In the genomic region with DNA sequence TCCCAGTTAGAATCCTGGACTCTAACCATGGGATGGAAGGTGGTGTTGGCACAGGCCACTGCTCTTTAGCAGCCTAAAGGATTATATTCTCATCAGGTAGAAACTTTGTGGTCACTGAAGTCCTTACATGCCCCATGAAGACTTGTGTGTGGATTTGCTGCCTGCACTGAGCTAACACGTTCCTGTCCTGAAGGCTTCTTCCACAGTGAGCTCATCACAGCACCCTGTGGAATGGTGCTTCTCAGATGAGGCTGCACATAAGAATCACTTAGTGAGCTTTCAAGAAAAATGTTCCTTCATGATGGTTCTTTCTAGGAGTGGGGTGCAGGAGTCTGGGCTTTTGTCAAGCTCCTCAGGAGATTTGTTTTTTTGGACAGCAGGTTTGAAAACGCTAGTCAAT, we compare ENCODE assay signal across 13 cellular contexts. TPM values are rescaled to one million over a fixed set of nuclear protein-coding genes. Genes with fewer than 3 reads are reported as not detected.
DNase-seq lines count a peak whose midpoint lies in the region; ATAC-seq and TF ChIP-seq lines count a peak whose summit lies in the region.
"Had no signal": no experiment of that assay in that cellular context is flagged by ENCODE, and none has a peak within 500 bp of the region (broad histone marks: within the 10 kb centered on the region; RNA-seq: fewer than 3 reads in every experiment).

No MANE protein-coding gene starts in this region.

- no peak for TF ChIP-seq CTCF in choroid plexus epithelial cell (conservative IDR thresholded peaks at IDR 0.05; ENCODE audit: low read depth, low read length)

- intact Hi-C loops in activated CD4-positive, alpha-beta memory T cell treated with anti-CD3 and anti-CD28 coated beads for 36 hours (cut with micrococcal nuclease) = no loop called here

- H3K4me3 ChIP-seq in choroid plexus epithelial cell (ENCODE audit: low read depth, low read length) = no peak overlapping the region
- H3K4me3 ChIP-seq: BLaER1 had no signal

- ATAC-seq in activated T-helper 17 cell treated with anti-CD3 and anti-CD28 coated beads, Interleukin-2, amount 50 U/mL, for 72 hours (replicated peaks) = no peak

- no peaks in the 10 kb centered on the region for H3K9me3 Mint-ChIP-seq in activated CD4-positive, alpha-beta memory T cell treated with anti-CD3 and anti-CD28 coated beads for 36 hours
- no peaks in the 10 kb centered on the region for H3K9me3 Mint-ChIP-seq in activated CD4-positive, alpha-beta memory T cell treated with anti-CD3 and anti-CD28 coated beads, Interleukin-2, amount 10 ng/mL, durations not matched to agents 7 days and 5 days
- H3K9me3 Mint-ChIP-seq in activated T-helper 17 cell treated with anti-CD3 and anti-CD28 coated beads, Interleukin-2, amount 50 U/mL, for 72 hours = no peaks in the 10 kb centered on the region
- H3K9me3 Mint-ChIP-seq in activated T-cell treated with anti-CD3 and anti-CD28 coated beads, Interleukin-2, amount 50 U/mL, for 24 hours = no peaks in the 10 kb centered on the region
- H3K9me3 Mint-ChIP-seq: CD8-positive, alpha-beta memory T cell had no signal

- peaks cover 37% of the 10 kb centered on the region for H3K4me1 Mint-ChIP-seq in activated CD4-positive, alpha-beta memory T cell treated with anti-CD3 and anti-CD28 coated beads for 36 hours (ENCODE audit: low read depth)
- H3K4me1 Mint-ChIP-seq in activated CD4-positive, alpha-beta memory T cell treated with anti-CD3 and anti-CD28 coated beads, Interleukin-2, amount 10 ng/mL, durations not matched to agents 7 days and 5 days = peaks cover 18% of the 10 kb centered on the region
- peaks cover 37% of the 10 kb centered on the region for H3K4me1 Mint-ChIP-seq in activated T-helper 17 cell treated with anti-CD3 and anti-CD28 coated beads, Interleukin-2, amount 50 U/mL, for 72 hours
- peaks cover 37% of the 10 kb centered on the region for H3K4me1 Mint-ChIP-seq in activated T-cell treated with anti-CD3 and anti-CD28 coated beads, Interleukin-2, amount 50 U/mL, for 24 hours (ENCODE audit: low read depth)

- no peak overlapping the region for H3K4me3 Mint-ChIP-seq in activated CD4-positive, alpha-beta memory T cell treated with anti-CD3 and anti-CD28 coated beads for 36 hours
- H3K4me3 Mint-ChIP-seq in activated CD4-positive, alpha-beta memory T cell treated with anti-CD3 and anti-CD28 coated beads, Interleukin-2, amount 10 ng/mL, durations not matched to agents 7 days and 5 days = no peak overlapping the region
- H3K4me3 Mint-ChIP-seq in activated T-helper 17 cell treated with anti-CD3 and anti-CD28 coated beads, Interleukin-2, amount 50 U/mL, for 72 hours = no peak overlapping the region
- no peak overlapping the region for H3K4me3 Mint-ChIP-seq in activated T-cell treated with anti-CD3 and anti-CD28 coated beads, Interleukin-2, amount 50 U/mL, for 24 hours
- H3K4me3 Mint-ChIP-seq: CD8-positive, alpha-beta memory T cell had no signal

- H3K27ac Mint-ChIP-seq in activated CD4-positive, alpha-beta memory T cell treated with anti-CD3 and anti-CD28 coated beads for 36 hours = peak overlapping the region; percentile 46
- H3K27ac Mint-ChIP-seq in activated CD4-positive, alpha-beta memory T cell treated with anti-CD3 and anti-CD28 coated beads, Interleukin-2, amount 10 ng/mL, durations not matched to agents 7 days and 5 days = no peak overlapping the region
- peak overlapping the region; percentile 74 for H3K27ac Mint-ChIP-seq in activated T-helper 17 cell treated with anti-CD3 and anti-CD28 coated beads, Interleukin-2, amount 50 U/mL, for 72 hours
- no peak overlapping the region for H3K27ac Mint-ChIP-seq in activated T-cell treated with anti-CD3 and anti-CD28 coated beads, Interleukin-2, amount 50 U/mL, for 24 hours

- in situ Hi-C loops in KBM-7 (cut with MboI; ENCODE audit: low pct_unique_long_range_greater_than_20kb, low sequenced_read_pairs) = no loop called here

- CTCF ChIA-PET in activated CD4-positive, alpha-beta memory T cell treated with anti-CD3 and anti-CD28 coated beads for 36 hours (lab: Charles Lee) = no interaction called here
- CTCF ChIA-PET in activated CD4-positive, alpha-beta memory T cell treated with anti-CD3 and anti-CD28 coated beads, Interleukin-2, amount 10 ng/mL, durations not matched to agents 7 days and 5 days (lab: Charles Lee) = no interaction called here

- POLR2A ChIA-PET in activated CD4-positive, alpha-beta memory T cell treated with anti-CD3 and anti-CD28 coated beads for 36 hours (lab: Charles Lee) = interaction anchor here (0.5 kb wide), 1 partner anchor 613 kb away, joined by 4 read pairs; no protein-coding TSS in a partner anchor
- POLR2A ChIA-PET in activated CD4-positive, alpha-beta memory T cell treated with anti-CD3 and anti-CD28 coated beads, Interleukin-2, amount 10 ng/mL, durations not matched to agents 7 days and 5 days (lab: Charles Lee) = interaction anchor here (0.6 kb wide), 1 partner anchor 322 kb away, joined by 3 read pairs; no protein-coding TSS in a partner anchor

- DNase-seq in activated CD4-positive, alpha-beta memory T cell treated with anti-CD3 and anti-CD28 coated beads for 36 hours = no peak
- no peak for DNase-seq in activated CD4-positive, alpha-beta memory T cell treated with anti-CD3 and anti-CD28 coated beads, Interleukin-2, amount 10 ng/mL, durations not matched to agents 7 days and 5 days
- DNase-seq in choroid plexus epithelial cell (ENCODE audit: low read depth) = peak; percentile 22
- no peak for DNase-seq in activated T-cell treated with anti-CD3 and anti-CD28 coated beads, Interleukin-2, amount 50 U/mL, for 24 hours
- DNase-seq in COLO668 (lab: John Stamatoyannopoulos, UW; ENCODE audit: unreplicated experiment) = no peak
- no peak for DNase-seq in KBM-7
- DNase-seq: 8988T; AML-193; CD8-positive, alpha-beta memory T cell; DMS53; GF-D8 had no signal

- H3K27me3 Mint-ChIP-seq in activated CD4-positive, alpha-beta memory T cell treated with anti-CD3 and anti-CD28 coated beads for 36 hours = no peaks in the 10 kb centered on the region
- H3K27me3 Mint-ChIP-seq in activated CD4-positive, alpha-beta memory T cell treated with anti-CD3 and anti-CD28 coated beads, Interleukin-2, amount 10 ng/mL, durations not matched to agents 7 days and 5 days = no peaks in the 10 kb centered on the region
- no peaks in the 10 kb centered on the region for H3K27me3 Mint-ChIP-seq in activated T-helper 17 cell treated with anti-CD3 and anti-CD28 coated beads, Interleukin-2, amount 50 U/mL, for 72 hours
- H3K27me3 Mint-ChIP-seq in activated T-cell treated with anti-CD3 and anti-CD28 coated beads, Interleukin-2, amount 50 U/mL, for 24 hours = no peaks in the 10 kb centered on the region
- H3K27me3 Mint-ChIP-seq: CD8-positive, alpha-beta memory T cell had no signal

- H3K36me3 Mint-ChIP-seq in activated CD4-positive, alpha-beta memory T cell treated with anti-CD3 and anti-CD28 coated beads for 36 hours = peaks cover 60% of the 10 kb centered on the region
- peaks cover 19% of the 10 kb centered on the region for H3K36me3 Mint-ChIP-seq in activated CD4-positive, alpha-beta memory T cell treated with anti-CD3 and anti-CD28 coated beads, Interleukin-2, amount 10 ng/mL, durations not matched to agents 7 days and 5 days (ENCODE audit: low read depth)
- no peaks in the 10 kb centered on the region for H3K36me3 Mint-ChIP-seq in activated T-helper 17 cell treated with anti-CD3 and anti-CD28 coated beads, Interleukin-2, amount 50 U/mL, for 72 hours (ENCODE audit: low read depth)
- H3K36me3 Mint-ChIP-seq in activated T-cell treated with anti-CD3 and anti-CD28 coated beads, Interleukin-2, amount 50 U/mL, for 24 hours (ENCODE audit: low read depth) = peaks cover 22% of the 10 kb centered on the region

RNA-seq across cellular contexts. Expression of a gene that starts 26.8 kb away (rescaled TPM):
- 10 to 100 TPM; 79.9 to 85.3 TPM for total RNA-seq in activated CD4-positive, alpha-beta memory T cell treated with anti-CD3 and anti-CD28 coated beads for 36 hours
- 10 to 100 TPM; 51.1 to 51.2 TPM for total RNA-seq in activated CD4-positive, alpha-beta memory T cell treated with anti-CD3 and anti-CD28 coated beads, Interleukin-2, amount 10 ng/mL, durations not matched to agents 7 days and 5 days
- total RNA-seq in activated T-helper 17 cell treated with anti-CD3 and anti-CD28 coated beads, Interleukin-2, amount 50 U/mL, for 72 hours = 100 to 1,000 TPM in 1 of 2 donors, 10 to 100 TPM in 1; 59.5 to 152 TPM

RNA-seq across cellular contexts. Expression of a gene that starts 37.3 kb away (rescaled TPM):
- total RNA-seq in activated CD4-positive, alpha-beta memory T cell treated with anti-CD3 and anti-CD28 coated beads for 36 hours = not detected
- not detected for total RNA-seq in activated CD4-positive, alpha-beta memory T cell treated with anti-CD3 and anti-CD28 coated beads, Interleukin-2, amount 10 ng/mL, durations not matched to agents 7 days and 5 days
- not detected for total RNA-seq in activated T-helper 17 cell treated with anti-CD3 and anti-CD28 coated beads, Interleukin-2, amount 50 U/mL, for 72 hours
- total RNA-seq: CD8-positive, alpha-beta memory T cell had no signal

Comparison
In these comparisons a context has a peak if more than half of its experiments do, and no peak if none do; other contexts are left out.
1. H3K27ac Mint-ChIP-seq: peak in activated CD4-positive, alpha-beta memory T cell treated with anti-CD3 and anti-CD28 coated beads for 36 hours (single experiment) and activated T-helper 17 cell treated with anti-CD3 and anti-CD28 coated beads, Interleukin-2, amount 50 U/mL, for 72 hours (single experiment); none in activated CD4-positive, alpha-beta memory T cell treated with anti-CD3 and anti-CD28 coated beads, Interleukin-2, amount 10 ng/mL, durations not matched to agents 7 days and 5 days (single experiment) and activated T-cell treated with anti-CD3 and anti-CD28 coated beads, Interleukin-2, amount 50 U/mL, for 24 hours (single experiment).